ENCODE assay signal across 2 cellular contexts in genomic region chrX:2330910-2331309, GRCh38.
TF ChIP-seq lines count a peak whose summit lies in the region.

No MANE protein-coding gene starts in this region.

TF ChIP-seq in HEK293, 187 proteins besides CTCF, POLR2A, EP300 and RAD21 (continued from another document):
- no peak for TF ChIP-seq ZNF398 (tag by site-specific recombination; IDR thresholded peaks at IDR 0.05)
TF ChIP-seq in HEK293: peak in this region for 1.

TF ChIP-seq in K562, 482 proteins besides CTCF, POLR2A, EP300 and RAD21 (continued from another document):
- TF ChIP-seq ZBTB11 (CRISPR knock-in tag; IDR thresholded peaks at IDR 0.05) (no peak), TRIM28 (IDR thresholded peaks at IDR 0.05) (no peak), LCOR (CRISPR knock-in tag; IDR thresholded peaks at IDR 0.05) (no peak), NR2C1 (IDR thresholded peaks at IDR 0.05) (no peak), NR2C1 (tag; IDR thresholded peaks at IDR 0.05) (no peak), ZNF75A (CRISPR knock-in tag; IDR thresholded peaks at IDR 0.05) (no peak), ZBTB26 (CRISPR knock-in tag; IDR thresholded peaks at IDR 0.05) (no peak), MAZ (CRISPR knock-in tag; conservative IDR thresholded peaks at IDR 0.05 in 1 of 2, IDR thresholded peaks at IDR 0.05 in 1 of 2) (no peak), NFATC3 (IDR thresholded peaks at IDR 0.05) (no peak), KDM1A (IDR thresholded peaks at IDR 0.05) (peak; percentile 11 to 49; a peak in 1 of 4 replicates), BCOR (IDR thresholded peaks at IDR 0.05) (peak; percentile 81), ADNP (tag; IDR thresholded peaks at IDR 0.05) (peak; percentile 48; the same call in 1 of the 2 replicates), BCL6 (CRISPR knock-in tag; IDR thresholded peaks at IDR 0.05) (no peak), RBM25 (IDR thresholded peaks at IDR 0.05; ENCODE audit: low read depth, low read length, severe bottlenecking) (peak; percentile 94), GTF2B (IDR thresholded peaks at IDR 0.05; ENCODE audit: extremely low read depth, insufficient read length) (no peak), CREB1 (IDR thresholded peaks at IDR 0.05) (no peak), CREB1 (CRISPR knock-in tag; IDR thresholded peaks at IDR 0.05) (no peak), RCOR1 (IDR thresholded peaks at IDR 0.05; ENCODE audit: borderline replicate concordance in 1 of 2, low read depth in 2 of 2, low read length in 2 of 2) (peak in 1 of 2 experiments; percentile 36; a peak in 1 of 4 replicates), SMAD4 (CRISPR knock-in tag; conservative IDR thresholded peaks at IDR 0.05) (no peak), ZNF217 (CRISPR knock-in tag; IDR thresholded peaks at IDR 0.05) (no peak), TBL1XR1 (IDR thresholded peaks at IDR 0.05; ENCODE audit: low read length in 2 of 2) (no peak), ZNF133 (CRISPR knock-in tag; IDR thresholded peaks at IDR 0.05) (no peak), PTTG1 (tag; IDR thresholded peaks at IDR 0.05; ENCODE audit: low read depth) (no peak), RFX7 (CRISPR knock-in tag; IDR thresholded peaks at IDR 0.05) (no peak)
- TF ChIP-seq, protein P1, sequence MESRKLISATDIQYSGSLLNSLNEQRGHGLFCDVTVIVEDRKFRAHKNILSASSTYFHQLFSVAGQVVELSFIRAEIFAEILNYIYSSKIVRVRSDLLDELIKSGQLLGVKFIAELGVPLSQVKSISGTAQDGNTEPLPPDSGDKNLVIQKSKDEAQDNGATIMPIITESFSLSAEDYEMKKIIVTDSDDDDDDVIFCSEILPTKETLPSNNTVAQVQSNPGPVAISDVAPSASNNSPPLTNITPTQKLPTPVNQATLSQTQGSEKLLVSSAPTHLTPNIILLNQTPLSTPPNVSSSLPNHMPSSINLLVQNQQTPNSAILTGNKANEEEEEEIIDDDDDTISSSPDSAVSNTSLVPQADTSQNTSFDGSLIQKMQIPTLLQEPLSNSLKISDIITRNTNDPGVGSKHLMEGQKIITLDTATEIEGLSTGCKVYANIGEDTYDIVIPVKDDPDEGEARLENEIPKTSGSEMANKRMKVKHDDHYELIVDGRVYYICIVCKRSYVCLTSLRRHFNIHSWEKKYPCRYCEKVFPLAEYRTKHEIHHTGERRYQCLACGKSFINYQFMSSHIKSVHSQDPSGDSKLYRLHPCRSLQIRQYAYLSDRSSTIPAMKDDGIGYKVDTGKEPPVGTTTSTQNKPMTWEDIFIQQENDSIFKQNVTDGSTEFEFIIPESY (CRISPR knock-in tag; IDR thresholded peaks at IDR 0.05) = no peak
